1 cellular context compared by ENCODE assay signal in genomic region chr22:46649176-46650077, GRCh38.
TF ChIP-seq lines count a peak whose summit lies in the region.

No MANE protein-coding gene starts in this region.

TF ChIP-seq in K562, 482 proteins besides CTCF, POLR2A, EP300 and RAD21 (continued from another document and continues in another):
- TF ChIP-seq RERE (CRISPR knock-in tag; IDR thresholded peaks at IDR 0.05; ENCODE audit: borderline replicate concordance) (no peak), ZNF609 (CRISPR knock-in tag; IDR thresholded peaks at IDR 0.05; ENCODE audit: borderline replicate concordance) (no peak), ZMIZ1 (IDR thresholded peaks at IDR 0.05; ENCODE audit: low read depth in 2 of 2, low read length in 2 of 2) (no peak), POLR2B (IDR thresholded peaks at IDR 0.05; ENCODE audit: low read depth, partially characterized antibody) (no peak), TSHZ1 (CRISPR knock-in tag; IDR thresholded peaks at IDR 0.05) (no peak), ZNF512 (tag; IDR thresholded peaks at IDR 0.05) (no peak), ZNF253 (CRISPR knock-in tag; conservative IDR thresholded peaks at IDR 0.05) (no peak), SFPQ (IDR thresholded peaks at IDR 0.05; ENCODE audit: low read depth, low read length) (no peak), KDM5B (IDR thresholded peaks at IDR 0.05; ENCODE audit: insufficient replicate concordance, low read depth, low read length) (no peak), ZHX1 (conservative IDR thresholded peaks at IDR 0.05; ENCODE audit: low read length) (no peak), NCOA6 (IDR thresholded peaks at IDR 0.05) (no peak), UBTF (IDR thresholded peaks at IDR 0.05; ENCODE audit: borderline replicate concordance in 1 of 2, low read depth in 2 of 2, low read length in 2 of 2) (no peak), SMARCA5 (IDR thresholded peaks at IDR 0.05) (no peak), ATF7 (IDR thresholded peaks at IDR 0.05) (peak; percentile 46; the same call in 1 of the 2 replicates)
